ENCODE assay signal across 7 cellular contexts in genomic region chr19:1725100-1726064, GRCh38. TPM values are rescaled to one million over a fixed set of nuclear protein-coding genes. Genes with fewer than 3 reads are reported as not detected.
DNase-seq lines count a peak whose midpoint lies in the region; ATAC-seq and TF ChIP-seq lines count a peak whose summit lies in the region.

No MANE protein-coding gene starts in this region.

- peak overlapping the region; percentile 42 for H3K4me3 Mint-ChIP-seq in activated naive CD8-positive, alpha-beta T cell treated with anti-CD3 and anti-CD28 coated beads, Interleukin-2, amount 10 ng/mL, durations not matched to agents 7 days and 5 days

- H3K9me3 Mint-ChIP-seq in activated naive CD8-positive, alpha-beta T cell treated with anti-CD3 and anti-CD28 coated beads, Interleukin-2, amount 10 ng/mL, durations not matched to agents 7 days and 5 days = peaks cover 1% of the 10 kb centered on the region

- no peak for TF ChIP-seq CTCF in GM13976 (IDR thresholded peaks at IDR 0.05; ENCODE audit: borderline replicate concordance, control extremely low read depth, extremely low read depth, insufficient read depth, missing control alignments)
- TF ChIP-seq CTCF in left ventricle myocardium inferior (IDR thresholded peaks at IDR 0.05; ENCODE audit: borderline replicate concordance) = no peak
- no peak for TF ChIP-seq CTCF in prostate gland (IDR thresholded peaks at IDR 0.05)

- POLR2A ChIA-PET in activated naive CD8-positive, alpha-beta T cell treated with anti-CD3 and anti-CD28 coated beads, Interleukin-2, amount 10 ng/mL, durations not matched to agents 7 days and 5 days (lab: Charles Lee) = interaction anchor here (1.0 kb wide), 1 partner anchor 87 kb away, joined by 3 read pairs; the partner anchor contains the start of gene ATP8B3

- ATAC-seq in activated naive CD8-positive, alpha-beta T cell treated with anti-CD3 and anti-CD28 coated beads, Interleukin-2, amount 10 ng/mL, durations not matched to agents 7 days and 5 days (ENCODE audit: low read depth) = peak; percentile 78

- H3K36me3 ChIP-seq in left ventricle myocardium inferior (no peaks in the 10 kb centered on the region), prostate gland (no peaks in the 10 kb centered on the region)

- no peaks in the 10 kb centered on the region for H3K9me3 ChIP-seq in left ventricle myocardium inferior (replicated peaks)
- H3K9me3 ChIP-seq in prostate gland = no peaks in the 10 kb centered on the region

- no peak for TF ChIP-seq POLR2A in prostate gland (IDR thresholded peaks at IDR 0.05)

- H3K27ac Mint-ChIP-seq in activated naive CD8-positive, alpha-beta T cell treated with anti-CD3 and anti-CD28 coated beads, Interleukin-2, amount 10 ng/mL, durations not matched to agents 7 days and 5 days = no peak overlapping the region

- H3K4me1 Mint-ChIP-seq in activated naive CD8-positive, alpha-beta T cell treated with anti-CD3 and anti-CD28 coated beads, Interleukin-2, amount 10 ng/mL, durations not matched to agents 7 days and 5 days = peaks cover 3% of the 10 kb centered on the region

- H3K27me3 Mint-ChIP-seq in activated naive CD8-positive, alpha-beta T cell treated with anti-CD3 and anti-CD28 coated beads, Interleukin-2, amount 10 ng/mL, durations not matched to agents 7 days and 5 days = peaks cover 62% of the 10 kb centered on the region

- in situ Hi-C loops in GM13976 (cut with MboI; ENCODE audit: low sequenced_read_pairs, unreplicated experiment) = no loop called here

- H3K27ac ChIP-seq in left ventricle myocardium inferior (replicated peaks) = no peak overlapping the region
- no peak overlapping the region for H3K27ac ChIP-seq in prostate gland

- WGBS in prostate gland = 8% methylated on average over 78 of the region's 90 CpGs

- intact Hi-C loops in left ventricle myocardium inferior (cut with micrococcal nuclease) = no loop called here
- intact Hi-C loops in prostate gland (cut with DNase I) = no loop called here

- DNase-seq in GM13976 (ENCODE audit: low spot score) (peak; percentile 89), NCI-H226 (peak; percentile 28), left ventricle myocardium inferior (peak; percentile 52), prostate gland (ENCODE audit: low spot score) (no peak), NCI-H1694 (lab: John Stamatoyannopoulos, UW) (no peak), UCSD-AML1 (lab: John Stamatoyannopoulos, UW; ENCODE audit: unreplicated experiment) (no peak)
- peak; percentile 69 for DNase-seq in activated naive CD8-positive, alpha-beta T cell treated with anti-CD3 and anti-CD28 coated beads, Interleukin-2, amount 10 ng/mL, durations not matched to agents 7 days and 5 days

- peak overlapping the region; percentile 65 for H3K4me3 ChIP-seq in left ventricle myocardium inferior
- peak overlapping the region; percentile 18 to 32 for H3K4me3 ChIP-seq in prostate gland

- no peaks in the 10 kb centered on the region for H3K36me3 Mint-ChIP-seq in activated naive CD8-positive, alpha-beta T cell treated with anti-CD3 and anti-CD28 coated beads, Interleukin-2, amount 10 ng/mL, durations not matched to agents 7 days and 5 days

- peaks cover 6% of the 10 kb centered on the region for H3K4me1 ChIP-seq in left ventricle myocardium inferior
- peaks cover 5% of the 10 kb centered on the region for H3K4me1 ChIP-seq in prostate gland (replicated peaks)

- H3K27me3 ChIP-seq in left ventricle myocardium inferior (ENCODE audit: low read depth) = peaks cover 100% of the 10 kb centered on the region
- H3K27me3 ChIP-seq in prostate gland (replicated peaks; ENCODE audit: insufficient read depth) = peaks cover 17% of the 10 kb centered on the region

RNA-seq across cellular contexts. Expression of gene ONECUT3, which starts 27.9 kb away (rescaled TPM):
- not detected for total RNA-seq in activated naive CD8-positive, alpha-beta T cell treated with anti-CD3 and anti-CD28 coated beads, Interleukin-2, amount 10 ng/mL, durations not matched to agents 7 days and 5 days
- total RNA-seq in left ventricle myocardium inferior (not detected), prostate gland (not detected)

Comparison
In these comparisons a context has a peak if more than half of its experiments do, and no peak if none do; other contexts are left out.
1. DNase-seq: peak in GM13976 (single experiment), NCI-H226 (single experiment), activated naive CD8-positive, alpha-beta T cell treated with anti-CD3 and anti-CD28 coated beads, Interleukin-2, amount 10 ng/mL, durations not matched to agents 7 days and 5 days (single experiment) and left ventricle myocardium inferior (single experiment); none in prostate gland (single experiment), NCI-H1694 (single experiment) and UCSD-AML1 (single experiment).